In the genomic region with DNA sequence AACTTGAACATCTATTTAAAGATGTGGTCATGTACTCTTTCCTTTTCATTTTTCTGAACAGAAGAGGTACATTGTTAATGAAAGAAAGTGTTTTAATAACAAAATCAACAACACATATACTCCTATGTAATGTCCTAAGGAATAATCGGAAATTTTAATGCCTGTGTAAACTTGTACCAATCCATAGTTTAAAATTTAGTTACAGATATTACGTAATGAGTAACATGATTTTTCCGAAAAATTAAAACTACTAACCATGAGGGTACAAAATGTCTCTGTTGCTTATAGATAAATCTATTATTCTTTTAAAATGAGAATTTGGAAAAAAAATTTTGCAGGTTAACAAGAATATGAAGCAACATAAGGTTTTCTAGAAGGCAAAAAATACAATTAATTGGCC, we compare ENCODE assay signal across 8 cellular contexts.
"Had no signal": no experiment of that assay in that cellular context is flagged by ENCODE, and none has a peak within 500 bp of the region (broad histone marks: within the 10 kb centered on the region; RNA-seq: fewer than 3 reads in every experiment).

No MANE protein-coding gene starts in this region.

- DNase-seq: GOT3, H7 had no signal

- FAIRE-seq: HTR-8/SVneo had no signal

- H2AFZ ChIP-seq: GM23248 had no signal

- H3K4me2 ChIP-seq: KMS-11 had no signal

- H3K4me3 ChIP-seq: GM23248, HAP-1 had no signal

- H3K9me3 ChIP-seq: HAP-1 had no signal

- H3K27ac ChIP-seq: GM23248, KMS-11 had no signal

- H3K9me3 Mint-ChIP-seq: HFFc6 had no signal

- ATAC-seq: HCT116 had no signal

- H3K4me1 ChIP-seq: HAP-1 had no signal

- H3K9ac ChIP-seq: GM23248, KMS-11 had no signal

- H3K36me3 ChIP-seq: HAP-1 had no signal

- H3K4me3 Mint-ChIP-seq: HFFc6 had no signal

- H3K27ac Mint-ChIP-seq: HFFc6 had no signal
